Comparison of ENCODE assay signal across 26 cellular contexts in genomic region chr7:52540041-52540440, GRCh38.
DNase-seq lines count a peak whose midpoint lies in the region; ATAC-seq and TF ChIP-seq lines count a peak whose summit lies in the region.
"Had no signal": no experiment of that assay in that cellular context is flagged by ENCODE, and none has a peak within 500 bp of the region (broad histone marks: within the 10 kb centered on the region; RNA-seq: fewer than 3 reads in every experiment).

No MANE protein-coding gene starts in this region.

- no peak for TF ChIP-seq EP300 in tibial nerve (IDR thresholded peaks at IDR 0.05)

- H3K27ac Mint-ChIP-seq in MCF 10A (ENCODE audit: low read depth, unreplicated experiment) (no peak overlapping the region), endodermal cell (no peak overlapping the region)
- H3K27ac Mint-ChIP-seq: activated CD8-positive, alpha-beta memory T cell treated with anti-CD3 and anti-CD28 coated beads, Interleukin-2, amount 10 ng/mL, durations not matched to agents 7 days and 5 days; activated naive CD4-positive, alpha-beta T cell treated with anti-CD3 and anti-CD28 coated beads, Interleukin-2, amount 50 U/mL, for 24 hours; CD8-positive, alpha-beta memory T cell; naive thymus-derived CD4-positive, alpha-beta T cell had no signal

- no peaks in the 10 kb centered on the region for H3K27me3 Mint-ChIP-seq in MCF 10A (ENCODE audit: insufficient read depth, unreplicated experiment)
- H3K27me3 Mint-ChIP-seq in endodermal cell (ENCODE audit: insufficient read depth): no peaks in the 10 kb centered on the region
- H3K27me3 Mint-ChIP-seq: activated CD8-positive, alpha-beta memory T cell treated with anti-CD3 and anti-CD28 coated beads, Interleukin-2, amount 10 ng/mL, durations not matched to agents 7 days and 5 days; activated naive CD4-positive, alpha-beta T cell treated with anti-CD3 and anti-CD28 coated beads, Interleukin-2, amount 50 U/mL, for 24 hours; CD8-positive, alpha-beta memory T cell; naive thymus-derived CD4-positive, alpha-beta T cell had no signal

- H3K4me1 Mint-ChIP-seq in MCF 10A (ENCODE audit: insufficient read depth, unreplicated experiment) (peaks cover 4% of the 10 kb centered on the region), endodermal cell (no peaks in the 10 kb centered on the region)
- H3K4me1 Mint-ChIP-seq: activated CD8-positive, alpha-beta memory T cell treated with anti-CD3 and anti-CD28 coated beads, Interleukin-2, amount 10 ng/mL, durations not matched to agents 7 days and 5 days; activated naive CD4-positive, alpha-beta T cell treated with anti-CD3 and anti-CD28 coated beads, Interleukin-2, amount 50 U/mL, for 24 hours; CD8-positive, alpha-beta memory T cell; naive thymus-derived CD4-positive, alpha-beta T cell had no signal

- TF ChIP-seq CTCF in MCF 10A (IDR thresholded peaks at IDR 0.05; ENCODE audit: unreplicated experiment) (no peak), breast epithelium (IDR thresholded peaks at IDR 0.05) (no peak), RWPE1 (conservative IDR thresholded peaks at IDR 0.05; ENCODE audit: low read depth) (no peak), foreskin keratinocyte (conservative IDR thresholded peaks at IDR 0.05) (no peak), tibial nerve (IDR thresholded peaks at IDR 0.05) (no peak), endodermal cell (conservative IDR thresholded peaks at IDR 0.05) (no peak)

- H3K4me3 Mint-ChIP-seq in MCF 10A (ENCODE audit: unreplicated experiment): no peak overlapping the region
- no peak overlapping the region for H3K4me3 Mint-ChIP-seq in endodermal cell
- H3K4me3 Mint-ChIP-seq: activated CD8-positive, alpha-beta memory T cell treated with anti-CD3 and anti-CD28 coated beads, Interleukin-2, amount 10 ng/mL, durations not matched to agents 7 days and 5 days; activated naive CD4-positive, alpha-beta T cell treated with anti-CD3 and anti-CD28 coated beads, Interleukin-2, amount 50 U/mL, for 24 hours; CD8-positive, alpha-beta memory T cell; naive thymus-derived CD4-positive, alpha-beta T cell had no signal

- intact Hi-C loops in MCF 10A (cut with micrococcal nuclease): no loop called here
- intact Hi-C loops in breast epithelium (cut with DNase I; ENCODE audit: low total_unique reads): no loop called here

- no peaks in the 10 kb centered on the region for H3K36me3 ChIP-seq in breast epithelium
- no peaks in the 10 kb centered on the region for H3K36me3 ChIP-seq in tibial nerve
- no peaks in the 10 kb centered on the region for H3K36me3 ChIP-seq in endodermal cell (ENCODE audit: control insufficient read depth, insufficient read depth, low read length)
- H3K36me3 ChIP-seq: upper lobe of right lung had no signal

- no peak overlapping the region for H3K9ac ChIP-seq in endodermal cell (ENCODE audit: extremely low read depth, low read length, poor library complexity, severe bottlenecking)

- no peaks in the 10 kb centered on the region for H3K9me3 ChIP-seq in breast epithelium
- no peaks in the 10 kb centered on the region for H3K9me3 ChIP-seq in tibial nerve
- H3K9me3 ChIP-seq in endodermal cell (ENCODE audit: control insufficient read depth, low read length): peaks cover 10% of the 10 kb centered on the region
- H3K9me3 ChIP-seq: upper lobe of right lung had no signal

- POLR2A ChIA-PET in MCF 10A (lab: Yijun Ruan, JAX) (interaction anchor here (1.0 to 1.6 kb wide), 2 partner anchors 10 to 33 kb away, joined by 3 to 7 read pairs; no protein-coding TSS in a partner anchor), RWPE1 (lab: Yijun Ruan, JAX; ENCODE audit: low non-redundant PET) (no interaction called here)

- no peak overlapping the region for H3K27ac ChIP-seq in breast epithelium
- H3K27ac ChIP-seq in RWPE1: no peak overlapping the region
- H3K27ac ChIP-seq in foreskin keratinocyte: no peak overlapping the region
- H3K27ac ChIP-seq in tibial nerve: no peak overlapping the region
- no peak overlapping the region for H3K27ac ChIP-seq in endodermal cell (ENCODE audit: low read depth, low read length)
- H3K27ac ChIP-seq: SK-N-MC, upper lobe of right lung had no signal

- TF ChIP-seq POLR2A in breast epithelium (IDR thresholded peaks at IDR 0.05) (no peak), tibial nerve (IDR thresholded peaks at IDR 0.05) (no peak), erythroblast (IDR thresholded peaks at IDR 0.05; ENCODE audit: low read length) (no peak)

- whole genome bisulfite sequencing in tibial nerve, 2 donors: 66 to 75% methylated on average over 2 of the region's 2 CpGs
- WGBS in endodermal cell (ENCODE audit: insufficient coverage in 1 of 2, insufficient read length in 1 of 2), 2 experiments: 60% methylated on average over 1 of the region's 2 CpGs; no CpG with 5 or more reads in 1 of the 2 experiments

- H3K27me3 ChIP-seq in breast epithelium (no peaks in the 10 kb centered on the region), foreskin keratinocyte (no peaks in the 10 kb centered on the region), tibial nerve (no peaks in the 10 kb centered on the region), endodermal cell (ENCODE audit: control insufficient read depth, insufficient read depth, low read length, poor library complexity, severe bottlenecking) (no peaks in the 10 kb centered on the region)
- H3K27me3 ChIP-seq: upper lobe of right lung had no signal

- H3K36me3 Mint-ChIP-seq in MCF 10A (ENCODE audit: insufficient read depth, unreplicated experiment) (peaks cover 6% of the 10 kb centered on the region), endodermal cell (ENCODE audit: low read depth) (no peaks in the 10 kb centered on the region)
- H3K36me3 Mint-ChIP-seq: activated CD8-positive, alpha-beta memory T cell treated with anti-CD3 and anti-CD28 coated beads, Interleukin-2, amount 10 ng/mL, durations not matched to agents 7 days and 5 days; activated naive CD4-positive, alpha-beta T cell treated with anti-CD3 and anti-CD28 coated beads, Interleukin-2, amount 50 U/mL, for 24 hours; CD8-positive, alpha-beta memory T cell; naive thymus-derived CD4-positive, alpha-beta T cell had no signal

- CTCF ChIA-PET in MCF 10A (lab: Yijun Ruan, JAX): interaction anchor here (0.7 to 0.9 kb wide), 3 partner anchors 23 to 1228 kb away, joined by 3 read pairs; no protein-coding TSS in a partner anchor
- CTCF ChIA-PET in RWPE1 (lab: Yijun Ruan, JAX): interaction anchor here (0.7 kb wide), 1 partner anchor 776 kb away, joined by 3 read pairs; no protein-coding TSS in a partner anchor

- H3K4me3 ChIP-seq in breast epithelium (no peak overlapping the region), tibial nerve (no peak overlapping the region), endodermal cell (ENCODE audit: low read length) (no peak overlapping the region)
- H3K4me3 ChIP-seq: SK-N-MC, smooth muscle cell, upper lobe of right lung had no signal

- peak; percentile 16 for DNase-seq in MCF 10A (ENCODE audit: unreplicated experiment)
- DNase-seq in breast epithelium (ENCODE audit: low spot score in 2 of 2): no peak
- peak; percentile 56 for DNase-seq in RWPE1 (ENCODE audit: low spot score)
- peak; percentile 29 to 70 for DNase-seq in foreskin keratinocyte
- no peak for DNase-seq in tibial nerve (ENCODE audit: low spot score in 2 of 2)
- no peak for DNase-seq in NCI-H1417 treated with DMSO at 0.1 percent for 48 hours (lab: John Stamatoyannopoulos, UW)
- DNase-seq in erythroblast (lab: John Stamatoyannopoulos, UW): no peak
- no peak for DNase-seq in endodermal cell
- DNase-seq: activated CD4-positive, alpha-beta T cell treated with anti-CD3 and anti-CD28 coated beads for 48 hours; activated CD8-positive, alpha-beta memory T cell treated with anti-CD3 and anti-CD28 coated beads, Interleukin-2, amount 10 ng/mL, durations not matched to agents 7 days and 5 days; anterior cingulate cortex; CD8-positive, alpha-beta memory T cell; GF-D8; GOT3; left colon; naive thymus-derived CD4-positive, alpha-beta T cell; NCI-H2081 treated with DMSO at 0.1 percent for 48 hours; NCI-H446 treated with DMSO at 0.1 percent for 48 hours; occipital lobe; retina; stimulated activated CD4-positive, alpha-beta T cell treated with anti-CD3 and anti-CD28 coated beads, Interleukin-2, amount 100 ng/mL, for 24 hours; T-helper 2 cell; upper lobe of right lung had no signal

- no peaks in the 10 kb centered on the region for H3K4me1 ChIP-seq in breast epithelium
- no peaks in the 10 kb centered on the region for H3K4me1 ChIP-seq in foreskin keratinocyte
- no peaks in the 10 kb centered on the region for H3K4me1 ChIP-seq in tibial nerve
- no peaks in the 10 kb centered on the region for H3K4me1 ChIP-seq in endodermal cell (ENCODE audit: control insufficient read depth, insufficient read depth, low read length)
- H3K4me1 ChIP-seq: upper lobe of right lung had no signal

- no peak for ATAC-seq in foreskin keratinocyte
- ATAC-seq: activated CD8-positive, alpha-beta memory T cell treated with anti-CD3 and anti-CD28 coated beads, Interleukin-2, amount 10 ng/mL, durations not matched to agents 7 days and 5 days; left colon; naive thymus-derived CD4-positive, alpha-beta T cell; upper lobe of right lung had no signal

- no TSS peak for BruUV-seq in MCF 10A (replicated peaks; lab: Mats Ljungman, UMichigan)

- H3K9me3 Mint-ChIP-seq in MCF 10A (ENCODE audit: unreplicated experiment) (peaks cover 7% of the 10 kb centered on the region), endodermal cell (peaks cover 13% of the 10 kb centered on the region)

Comparison
In these comparisons a context has a peak if more than half of its experiments do, and no peak if none do; other contexts are left out.
1. DNase-seq: peak in MCF 10A (single experiment), RWPE1 (single experiment) and foreskin keratinocyte (2 of 2); none in breast epithelium (0 of 2), tibial nerve (0 of 2), NCI-H1417 treated with DMSO at 0.1 percent for 48 hours (single experiment), erythroblast (0 of 2) and endodermal cell (single experiment).